ENCODE assay signal across 1 cellular context in the genomic region with DNA sequence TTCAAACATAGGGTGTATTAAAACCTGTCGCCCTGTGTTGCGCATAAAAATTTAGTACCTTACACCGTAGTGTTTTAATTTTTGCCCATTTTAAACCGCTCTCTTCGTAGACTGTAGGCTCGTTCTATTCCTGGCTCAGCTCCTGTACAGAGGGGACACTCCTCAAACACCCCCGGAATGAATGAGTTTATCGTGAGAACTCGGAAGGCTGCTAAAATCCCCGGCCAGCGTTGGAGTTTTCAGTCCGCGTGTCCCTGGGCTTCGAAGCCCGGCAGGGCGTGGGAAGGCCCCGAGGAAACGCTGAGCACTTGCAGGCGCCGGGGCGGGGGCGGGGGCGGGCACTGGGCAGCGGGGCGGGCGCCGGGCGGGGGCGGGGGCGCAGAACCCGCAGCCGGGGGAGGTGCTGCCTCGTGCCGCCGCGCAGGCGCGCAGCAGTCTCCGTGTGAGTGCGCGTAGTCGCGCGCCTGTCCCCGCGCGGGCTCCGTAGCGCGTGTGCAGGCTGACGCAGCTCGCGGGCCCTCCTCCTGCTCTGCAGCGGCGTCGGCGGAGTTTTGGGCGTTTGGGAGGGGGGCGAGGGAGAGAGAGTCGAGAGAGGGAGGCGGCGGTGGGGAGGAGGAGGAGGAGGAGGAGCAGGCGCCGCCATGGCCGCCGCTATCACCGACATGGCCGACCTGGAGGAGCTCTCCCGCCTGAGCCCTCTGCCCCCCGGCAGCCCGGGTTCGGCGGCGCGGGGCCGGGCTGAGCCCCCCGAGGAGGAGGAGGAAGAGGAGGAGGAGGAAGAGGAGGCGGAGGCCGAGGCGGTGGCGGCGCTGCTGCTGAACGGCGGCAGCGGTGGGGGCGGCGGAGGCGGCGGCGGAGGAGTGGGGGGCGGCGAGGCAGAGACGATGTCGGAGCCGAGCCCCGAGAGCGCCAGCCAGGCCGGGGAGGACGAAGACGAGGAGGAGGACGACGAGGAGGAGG.
TF ChIP-seq lines count a peak whose summit lies in the region.

A gene with protein sequence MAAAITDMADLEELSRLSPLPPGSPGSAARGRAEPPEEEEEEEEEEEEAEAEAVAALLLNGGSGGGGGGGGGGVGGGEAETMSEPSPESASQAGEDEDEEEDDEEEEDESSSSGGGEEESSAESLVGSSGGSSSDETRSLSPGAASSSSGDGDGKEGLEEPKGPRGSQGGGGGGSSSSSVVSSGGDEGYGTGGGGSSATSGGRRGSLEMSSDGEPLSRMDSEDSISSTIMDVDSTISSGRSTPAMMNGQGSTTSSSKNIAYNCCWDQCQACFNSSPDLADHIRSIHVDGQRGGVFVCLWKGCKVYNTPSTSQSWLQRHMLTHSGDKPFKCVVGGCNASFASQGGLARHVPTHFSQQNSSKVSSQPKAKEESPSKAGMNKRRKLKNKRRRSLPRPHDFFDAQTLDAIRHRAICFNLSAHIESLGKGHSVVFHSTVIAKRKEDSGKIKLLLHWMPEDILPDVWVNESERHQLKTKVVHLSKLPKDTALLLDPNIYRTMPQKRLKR (plus strand): TSS at position 434 of the 960 bp plus-strand sequence. CDS start 208 bp downstream, at position 642.

TF ChIP-seq in HepG2, 621 proteins besides CTCF, POLR2A, EP300 and RAD21 (continued from another document and continues in another):
- peak; percentile 88; the same call in 1 of the 2 replicates for TF ChIP-seq ZFP37 (CRISPR knock-in tag; IDR thresholded peaks at IDR 0.05; ENCODE audit: borderline replicate concordance)
- peak; percentile 80 for TF ChIP-seq PHF8 (CRISPR knock-in tag; IDR thresholded peaks at IDR 0.05)
- TF ChIP-seq CC2D1A (CRISPR knock-in tag; IDR thresholded peaks at IDR 0.05): 0 out of 2 replicates have a peak, but pooled peaks have one; percentile 68
- TF ChIP-seq HES4 (CRISPR knock-in tag; IDR thresholded peaks at IDR 0.05; ENCODE audit: borderline replicate concordance): peak; percentile 62
- TF ChIP-seq, protein P1, sequence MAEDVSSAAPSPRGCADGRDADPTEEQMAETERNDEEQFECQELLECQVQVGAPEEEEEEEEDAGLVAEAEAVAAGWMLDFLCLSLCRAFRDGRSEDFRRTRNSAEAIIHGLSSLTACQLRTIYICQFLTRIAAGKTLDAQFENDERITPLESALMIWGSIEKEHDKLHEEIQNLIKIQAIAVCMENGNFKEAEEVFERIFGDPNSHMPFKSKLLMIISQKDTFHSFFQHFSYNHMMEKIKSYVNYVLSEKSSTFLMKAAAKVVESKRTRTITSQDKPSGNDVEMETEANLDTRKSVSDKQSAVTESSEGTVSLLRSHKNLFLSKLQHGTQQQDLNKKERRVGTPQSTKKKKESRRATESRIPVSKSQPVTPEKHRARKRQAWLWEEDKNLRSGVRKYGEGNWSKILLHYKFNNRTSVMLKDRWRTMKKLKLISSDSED (CRISPR knock-in tag; IDR thresholded peaks at IDR 0.05): 0 out of 2 replicates have a peak, but pooled peaks have one; percentile 58
- peak; percentile 78 for TF ChIP-seq POLR2AphosphoS5 (IDR thresholded peaks at IDR 0.05; ENCODE audit: low read depth, low read length)
- TF ChIP-seq GATAD2A (CRISPR knock-in tag; IDR thresholded peaks at IDR 0.05): peak; percentile 73; the same call in 1 of the 2 replicates
- TF ChIP-seq ZNF557 (CRISPR knock-in tag; IDR thresholded peaks at IDR 0.05): 0 out of 2 replicates have a peak, but pooled peaks have one; percentile 26
- TF ChIP-seq PTBP1 (IDR thresholded peaks at IDR 0.05; ENCODE audit: low read depth, low read length, poor library complexity, severe bottlenecking): peak; percentile 11
- TF ChIP-seq, protein P2, sequence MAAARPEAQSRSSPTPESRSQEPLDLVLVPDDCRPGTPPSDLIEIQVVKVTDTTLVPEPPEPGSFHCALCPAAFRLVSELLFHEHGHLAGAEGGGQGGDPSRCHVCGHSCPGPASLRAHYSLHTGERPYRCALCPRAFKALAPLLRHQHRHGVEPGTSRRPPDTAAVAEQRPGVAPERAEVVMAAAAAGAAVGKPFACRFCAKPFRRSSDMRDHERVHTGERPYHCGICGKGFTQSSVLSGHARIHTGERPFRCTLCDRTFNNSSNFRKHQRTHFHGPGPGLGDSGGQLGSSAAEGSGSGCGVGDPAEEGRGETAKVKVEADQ (CRISPR knock-in tag; IDR thresholded peaks at IDR 0.05; ENCODE audit: borderline replicate concordance): peak; percentile 75; the same call in 1 of the 2 replicates
- peak; percentile 72; the same call in 1 of the 2 replicates for TF ChIP-seq DNMT3B (CRISPR knock-in tag; conservative IDR thresholded peaks at IDR 0.05)
- peak; percentile 65 for TF ChIP-seq FOSL2 (CRISPR knock-in tag; IDR thresholded peaks at IDR 0.05)
- no peak for TF ChIP-seq AKAP8 (CRISPR knock-in tag; IDR thresholded peaks at IDR 0.05)
- TF ChIP-seq MEIS1 (CRISPR knock-in tag; IDR thresholded peaks at IDR 0.05; ENCODE audit: borderline replicate concordance): 0 out of 2 replicates have a peak, but pooled peaks have one; percentile 26
- TF ChIP-seq FOXM1 (CRISPR knock-in tag; IDR thresholded peaks at IDR 0.05): 0 out of 2 replicates have a peak, but pooled peaks have one; percentile 9
- TF ChIP-seq, protein P3, sequence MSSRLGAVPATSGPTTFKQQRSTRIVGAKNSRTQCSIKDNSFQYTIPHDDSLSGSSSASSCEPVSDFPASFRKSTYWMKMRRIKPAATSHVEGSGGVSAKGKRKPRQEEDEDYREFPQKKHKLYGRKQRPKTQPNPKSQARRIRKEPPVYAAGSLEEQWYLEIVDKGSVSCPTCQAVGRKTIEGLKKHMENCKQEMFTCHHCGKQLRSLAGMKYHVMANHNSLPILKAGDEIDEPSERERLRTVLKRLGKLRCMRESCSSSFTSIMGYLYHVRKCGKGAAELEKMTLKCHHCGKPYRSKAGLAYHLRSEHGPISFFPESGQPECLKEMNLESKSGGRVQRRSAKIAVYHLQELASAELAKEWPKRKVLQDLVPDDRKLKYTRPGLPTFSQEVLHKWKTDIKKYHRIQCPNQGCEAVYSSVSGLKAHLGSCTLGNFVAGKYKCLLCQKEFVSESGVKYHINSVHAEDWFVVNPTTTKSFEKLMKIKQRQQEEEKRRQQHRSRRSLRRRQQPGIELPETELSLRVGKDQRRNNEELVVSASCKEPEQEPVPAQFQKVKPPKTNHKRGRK (CRISPR knock-in tag; IDR thresholded peaks at IDR 0.05): no peak
- TF ChIP-seq, protein P4, sequence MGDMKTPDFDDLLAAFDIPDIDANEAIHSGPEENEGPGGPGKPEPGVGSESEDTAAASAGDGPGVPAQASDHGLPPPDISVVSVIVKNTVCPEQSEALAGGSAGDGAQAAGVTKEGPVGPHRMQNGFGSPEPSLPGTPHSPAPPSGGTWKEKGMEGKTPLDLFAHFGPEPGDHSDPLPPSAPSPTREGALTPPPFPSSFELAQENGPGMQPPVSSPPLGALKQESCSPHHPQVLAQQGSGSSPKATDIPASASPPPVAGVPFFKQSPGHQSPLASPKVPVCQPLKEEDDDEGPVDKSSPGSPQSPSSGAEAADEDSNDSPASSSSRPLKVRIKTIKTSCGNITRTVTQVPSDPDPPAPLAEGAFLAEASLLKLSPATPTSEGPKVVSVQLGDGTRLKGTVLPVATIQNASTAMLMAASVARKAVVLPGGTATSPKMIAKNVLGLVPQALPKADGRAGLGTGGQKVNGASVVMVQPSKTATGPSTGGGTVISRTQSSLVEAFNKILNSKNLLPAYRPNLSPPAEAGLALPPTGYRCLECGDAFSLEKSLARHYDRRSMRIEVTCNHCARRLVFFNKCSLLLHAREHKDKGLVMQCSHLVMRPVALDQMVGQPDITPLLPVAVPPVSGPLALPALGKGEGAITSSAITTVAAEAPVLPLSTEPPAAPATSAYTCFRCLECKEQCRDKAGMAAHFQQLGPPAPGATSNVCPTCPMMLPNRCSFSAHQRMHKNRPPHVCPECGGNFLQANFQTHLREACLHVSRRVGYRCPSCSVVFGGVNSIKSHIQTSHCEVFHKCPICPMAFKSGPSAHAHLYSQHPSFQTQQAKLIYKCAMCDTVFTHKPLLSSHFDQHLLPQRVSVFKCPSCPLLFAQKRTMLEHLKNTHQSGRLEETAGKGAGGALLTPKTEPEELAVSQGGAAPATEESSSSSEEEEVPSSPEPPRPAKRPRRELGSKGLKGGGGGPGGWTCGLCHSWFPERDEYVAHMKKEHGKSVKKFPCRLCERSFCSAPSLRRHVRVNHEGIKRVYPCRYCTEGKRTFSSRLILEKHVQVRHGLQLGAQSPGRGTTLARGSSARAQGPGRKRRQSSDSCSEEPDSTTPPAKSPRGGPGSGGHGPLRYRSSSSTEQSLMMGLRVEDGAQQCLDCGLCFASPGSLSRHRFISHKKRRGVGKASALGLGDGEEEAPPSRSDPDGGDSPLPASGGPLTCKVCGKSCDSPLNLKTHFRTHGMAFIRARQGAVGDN (CRISPR knock-in tag; IDR thresholded peaks at IDR 0.05): peak; percentile 96
- TF ChIP-seq RNF2 (conservative IDR thresholded peaks at IDR 0.05; ENCODE audit: low read depth): peak; percentile 78; the same call in 1 of the 2 replicates
- no peak for TF ChIP-seq ZNF619 (CRISPR knock-in tag; IDR thresholded peaks at IDR 0.05)
- peak; percentile 58; the same call in 1 of the 2 replicates for TF ChIP-seq SATB2 (CRISPR knock-in tag; IDR thresholded peaks at IDR 0.05)
- no peak; the same call in 1 of the 2 replicates for TF ChIP-seq MTF2 (CRISPR knock-in tag; IDR thresholded peaks at IDR 0.05; ENCODE audit: borderline replicate concordance)
- peak; percentile 72; the same call in 1 of the 2 replicates for TF ChIP-seq ZNF616 (CRISPR knock-in tag; IDR thresholded peaks at IDR 0.05; ENCODE audit: low read depth)
- 0 out of 2 replicates have a peak, but pooled peaks have one; percentile 19 for TF ChIP-seq HOXA5 (CRISPR knock-in tag; IDR thresholded peaks at IDR 0.05)
- TF ChIP-seq NR1H2 (CRISPR knock-in tag; IDR thresholded peaks at IDR 0.05; ENCODE audit: borderline replicate concordance, low read depth): peak; percentile 87
- TF ChIP-seq MEIS2 (CRISPR knock-in tag; IDR thresholded peaks at IDR 0.05): peak; percentile 12; the same call in 1 of the 2 replicates
- TF ChIP-seq, protein P5, sequence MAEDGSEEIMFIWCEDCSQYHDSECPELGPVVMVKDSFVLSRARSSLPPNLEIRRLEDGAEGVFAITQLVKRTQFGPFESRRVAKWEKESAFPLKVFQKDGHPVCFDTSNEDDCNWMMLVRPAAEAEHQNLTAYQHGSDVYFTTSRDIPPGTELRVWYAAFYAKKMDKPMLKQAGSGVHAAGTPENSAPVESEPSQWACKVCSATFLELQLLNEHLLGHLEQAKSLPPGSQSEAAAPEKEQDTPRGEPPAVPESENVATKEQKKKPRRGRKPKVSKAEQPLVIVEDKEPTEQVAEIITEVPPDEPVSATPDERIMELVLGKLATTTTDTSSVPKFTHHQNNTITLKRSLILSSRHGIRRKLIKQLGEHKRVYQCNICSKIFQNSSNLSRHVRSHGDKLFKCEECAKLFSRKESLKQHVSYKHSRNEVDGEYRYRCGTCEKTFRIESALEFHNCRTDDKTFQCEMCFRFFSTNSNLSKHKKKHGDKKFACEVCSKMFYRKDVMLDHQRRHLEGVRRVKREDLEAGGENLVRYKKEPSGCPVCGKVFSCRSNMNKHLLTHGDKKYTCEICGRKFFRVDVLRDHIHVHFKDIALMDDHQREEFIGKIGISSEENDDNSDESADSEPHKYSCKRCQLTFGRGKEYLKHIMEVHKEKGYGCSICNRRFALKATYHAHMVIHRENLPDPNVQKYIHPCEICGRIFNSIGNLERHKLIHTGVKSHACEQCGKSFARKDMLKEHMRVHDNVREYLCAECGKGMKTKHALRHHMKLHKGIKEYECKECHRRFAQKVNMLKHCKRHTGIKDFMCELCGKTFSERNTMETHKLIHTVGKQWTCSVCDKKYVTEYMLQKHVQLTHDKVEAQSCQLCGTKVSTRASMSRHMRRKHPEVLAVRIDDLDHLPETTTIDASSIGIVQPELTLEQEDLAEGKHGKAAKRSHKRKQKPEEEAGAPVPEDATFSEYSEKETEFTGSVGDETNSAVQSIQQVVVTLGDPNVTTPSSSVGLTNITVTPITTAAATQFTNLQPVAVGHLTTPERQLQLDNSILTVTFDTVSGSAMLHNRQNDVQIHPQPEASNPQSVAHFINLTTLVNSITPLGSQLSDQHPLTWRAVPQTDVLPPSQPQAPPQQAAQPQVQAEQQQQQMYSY (CRISPR knock-in tag; IDR thresholded peaks at IDR 0.05): no peak
- no peak for TF ChIP-seq ZNF572 (CRISPR knock-in tag; IDR thresholded peaks at IDR 0.05)
- TF ChIP-seq, protein P6, sequence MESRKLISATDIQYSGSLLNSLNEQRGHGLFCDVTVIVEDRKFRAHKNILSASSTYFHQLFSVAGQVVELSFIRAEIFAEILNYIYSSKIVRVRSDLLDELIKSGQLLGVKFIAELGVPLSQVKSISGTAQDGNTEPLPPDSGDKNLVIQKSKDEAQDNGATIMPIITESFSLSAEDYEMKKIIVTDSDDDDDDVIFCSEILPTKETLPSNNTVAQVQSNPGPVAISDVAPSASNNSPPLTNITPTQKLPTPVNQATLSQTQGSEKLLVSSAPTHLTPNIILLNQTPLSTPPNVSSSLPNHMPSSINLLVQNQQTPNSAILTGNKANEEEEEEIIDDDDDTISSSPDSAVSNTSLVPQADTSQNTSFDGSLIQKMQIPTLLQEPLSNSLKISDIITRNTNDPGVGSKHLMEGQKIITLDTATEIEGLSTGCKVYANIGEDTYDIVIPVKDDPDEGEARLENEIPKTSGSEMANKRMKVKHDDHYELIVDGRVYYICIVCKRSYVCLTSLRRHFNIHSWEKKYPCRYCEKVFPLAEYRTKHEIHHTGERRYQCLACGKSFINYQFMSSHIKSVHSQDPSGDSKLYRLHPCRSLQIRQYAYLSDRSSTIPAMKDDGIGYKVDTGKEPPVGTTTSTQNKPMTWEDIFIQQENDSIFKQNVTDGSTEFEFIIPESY (CRISPR knock-in tag; IDR thresholded peaks at IDR 0.05): peak; percentile 42; the same call in 1 of the 2 replicates
- TF ChIP-seq, protein P7, sequence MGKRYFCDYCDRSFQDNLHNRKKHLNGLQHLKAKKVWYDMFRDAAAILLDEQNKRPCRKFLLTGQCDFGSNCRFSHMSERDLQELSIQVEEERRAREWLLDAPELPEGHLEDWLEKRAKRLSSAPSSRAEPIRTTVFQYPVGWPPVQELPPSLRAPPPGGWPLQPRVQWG (CRISPR knock-in tag; IDR thresholded peaks at IDR 0.05; ENCODE audit: borderline replicate concordance, low read depth): no peak
- TF ChIP-seq MAFF (IDR thresholded peaks at IDR 0.05; ENCODE audit: low read depth, low read length): no peak
- TF ChIP-seq CHD4 (IDR thresholded peaks at IDR 0.05; ENCODE audit: borderline replicate concordance, low read length): no peak
- peak; percentile 61; the same call in 1 of the 2 replicates for TF ChIP-seq SIN3A (IDR thresholded peaks at IDR 0.05; ENCODE audit: borderline replicate concordance, low read depth, low read length)
- TF ChIP-seq POGZ (CRISPR knock-in tag; IDR thresholded peaks at IDR 0.05): peak; percentile 68
- peak; percentile 22; the same call in 1 of the 2 replicates for TF ChIP-seq CREM (IDR thresholded peaks at IDR 0.05)
- 0 out of 2 replicates have a peak, but pooled peaks have one; percentile 5 for TF ChIP-seq CREM (CRISPR knock-in tag; IDR thresholded peaks at IDR 0.05)
- TF ChIP-seq, protein P8, sequence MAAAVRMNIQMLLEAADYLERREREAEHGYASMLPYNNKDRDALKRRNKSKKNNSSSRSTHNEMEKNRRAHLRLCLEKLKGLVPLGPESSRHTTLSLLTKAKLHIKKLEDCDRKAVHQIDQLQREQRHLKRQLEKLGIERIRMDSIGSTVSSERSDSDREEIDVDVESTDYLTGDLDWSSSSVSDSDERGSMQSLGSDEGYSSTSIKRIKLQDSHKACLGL (CRISPR knock-in tag; IDR thresholded peaks at IDR 0.05): peak; percentile 91
- TF ChIP-seq, protein P9, sequence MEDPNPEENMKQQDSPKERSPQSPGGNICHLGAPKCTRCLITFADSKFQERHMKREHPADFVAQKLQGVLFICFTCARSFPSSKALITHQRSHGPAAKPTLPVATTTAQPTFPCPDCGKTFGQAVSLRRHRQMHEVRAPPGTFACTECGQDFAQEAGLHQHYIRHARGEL (CRISPR knock-in tag; IDR thresholded peaks at IDR 0.05): 0 out of 2 replicates have a peak, but pooled peaks have one; percentile 26
- TF ChIP-seq ELF3 (CRISPR knock-in tag; IDR thresholded peaks at IDR 0.05): peak; percentile 60
